In genomic region chr19:13102666-13103584, GRCh38 we compare ENCODE assay signal across 7 cellular contexts. TPM values are rescaled to one million over a fixed set of nuclear protein-coding genes. Genes with fewer than 3 reads are reported as not detected.
DNase-seq lines count a peak whose midpoint lies in the region; FAIRE-seq and TF ChIP-seq lines count a peak whose summit lies in the region.

Gene LYL1, minus strand, starts transcription at chr19:13102858. Its CDS starts 1,687 bp downstream, at chr19:13101171.

- H3K36me3 ChIP-seq in mesenchymal stem cell (ENCODE audit: control insufficient read depth in 1 of 2, insufficient read depth in 2 of 2, low read depth in 1 of 2, low read length in 2 of 2), result peaks cover 7 to 35% of the 10 kb centered on the region in 2 experiments
- peaks cover 0 to 27% (median 0%) of the 10 kb centered on the region in 3 donors for H3K36me3 ChIP-seq in tibial nerve

- H3K4ac ChIP-seq in mesenchymal stem cell (ENCODE audit: low read depth in 1 of 2, low read length in 2 of 2), result peak within 1 kb of the TSS in 1 of 2 experiments; percentile 68

- no peak within 1 kb of the TSS for H2BK5ac ChIP-seq in mesenchymal stem cell (ENCODE audit: low read depth, low read length, poor library complexity, severe bottlenecking)

- H3K4me3 Mint-ChIP-seq in HFFc6, result peak within 1 kb of the TSS; percentile 81

- peak within 1 kb of the TSS in 1 of 2 experiments; percentile 34 for H3K23ac ChIP-seq in mesenchymal stem cell (ENCODE audit: low read length in 2 of 2)

- TF ChIP-seq EP300 in tibial nerve (IDR thresholded peaks at IDR 0.05), result peak; percentile 51 to 83

- no peaks in the 10 kb centered on the region for H3K27me3 ChIP-seq in dorsolateral prefrontal cortex
- H3K27me3 ChIP-seq in mesenchymal stem cell (ENCODE audit: control insufficient read depth in 1 of 2, insufficient read depth in 1 of 2, low read length in 2 of 2), result peaks cover 0 to 20% of the 10 kb centered on the region in 2 experiments
- no peaks in the 10 kb centered on the region for H3K27me3 ChIP-seq in tibial nerve

- H2AFZ ChIP-seq in mesenchymal stem cell (ENCODE audit: low read depth, low read length), result peak within 1 kb of the TSS; percentile 79

- H3K27ac Mint-ChIP-seq in HFFc6, result peak within 1 kb of the TSS; percentile 55

- peak; percentile 90 for FAIRE-seq in GM12892 (lab: Jason Lieb, UNC)

- H3K36me3 Mint-ChIP-seq in HFFc6 (ENCODE audit: low read depth), result peaks cover 13% of the 10 kb centered on the region; the same call in 1 of the 2 replicates

- no peaks in the 10 kb centered on the region for H3K9me3 Mint-ChIP-seq in HFFc6

- H3K18ac ChIP-seq in mesenchymal stem cell (ENCODE audit: low read depth in 1 of 2, low read length in 2 of 2), result peak within 1 kb of the TSS; percentile 81 to 95

- TF ChIP-seq POLR2A in GM12892 (IDR thresholded peaks at IDR 0.05; ENCODE audit: low read depth, low read length) (peak; percentile 46; the same call in 1 of the 2 replicates), tibial nerve (IDR thresholded peaks at IDR 0.05) (peak in 1 of 2 donors; percentile 33)

- H3K9me3 ChIP-seq in mesenchymal stem cell (ENCODE audit: control insufficient read depth, low read length) (no peaks in the 10 kb centered on the region), tibial nerve (no peaks in the 10 kb centered on the region)

- H3K4me1 ChIP-seq in mesenchymal stem cell (ENCODE audit: control insufficient read depth, insufficient read depth, low read depth, low read length) (peaks cover 21% of the 10 kb centered on the region), tibial nerve (peaks cover 0 to 62% (median 30%) of the 10 kb centered on the region in 4 donors)

- H3K9ac ChIP-seq in mesenchymal stem cell (ENCODE audit: low read length), result peak within 1 kb of the TSS; percentile 70

- H3K4me3 ChIP-seq in dorsolateral prefrontal cortex (peak within 1 kb of the TSS; percentile 1 to 63 (median 44)), mesenchymal stem cell (ENCODE audit: insufficient read depth in 1 of 2, low read depth in 1 of 2, low read length in 2 of 2) (peak within 1 kb of the TSS; percentile 49 to 57), tibial nerve (peak within 1 kb of the TSS; percentile 27 to 61 (median 54))

- H4K8ac ChIP-seq in mesenchymal stem cell (ENCODE audit: low read length), result peak within 1 kb of the TSS; percentile 78

- peak within 1 kb of the TSS in 1 of 2 experiments; percentile 54 for H2BK12ac ChIP-seq in mesenchymal stem cell (ENCODE audit: low read length in 2 of 2)

- H3K27me3 Mint-ChIP-seq in HFFc6 (ENCODE audit: insufficient read depth), result peaks cover 12% of the 10 kb centered on the region

- peak within 1 kb of the TSS in 55 of 59 donors; percentile 29 to 99 (median 76) for H3K27ac ChIP-seq in dorsolateral prefrontal cortex
- no peak within 1 kb of the TSS for H3K27ac ChIP-seq in mesenchymal stem cell (ENCODE audit: low read length, poor library complexity, severe bottlenecking)
- peak within 1 kb of the TSS; percentile 41 to 93 (median 84) for H3K27ac ChIP-seq in tibial nerve

- DNase-seq in GM12892 (ENCODE audit: insufficient read length) (peak; percentile 78), HFFc6 (peak; percentile 48), SIG-M5 treated with dmso at 0.1 percent for 504 hours (lab: John Stamatoyannopoulos, UW; ENCODE audit: unreplicated experiment) (peak; percentile 85), dorsolateral prefrontal cortex (no peak), mesenchymal stem cell (no peak), tibial nerve (ENCODE audit: low spot score in 2 of 2) (peak in 1 of 2 donors; percentile 43), NCI-H1694 (lab: John Stamatoyannopoulos, UW) (no peak)

- WGBS in mesenchymal stem cell, result 6% methylated on average over 44 of the region's 47 CpGs
- 0 to 3% methylated on average over 26 to 27 of the region's 47 CpGs for WGBS in tibial nerve, 2 donors

- H2BK120ac ChIP-seq in mesenchymal stem cell (ENCODE audit: low read depth, low read length), result peak within 1 kb of the TSS; percentile 21

- H4K91ac ChIP-seq in mesenchymal stem cell (ENCODE audit: low read length), result peak within 1 kb of the TSS; percentile 20

- peaks cover 30% of the 10 kb centered on the region for H3K4me1 Mint-ChIP-seq in HFFc6 (ENCODE audit: low read depth)

- peak within 1 kb of the TSS; percentile 90 for H3K4me2 ChIP-seq in mesenchymal stem cell (ENCODE audit: low read length, poor library complexity, severe bottlenecking)

- intact Hi-C loops in dorsolateral prefrontal cortex (cut with DNase I), result no loop called here

- peak within 1 kb of the TSS in 1 of 2 experiments; percentile 53 for H3K14ac ChIP-seq in mesenchymal stem cell (ENCODE audit: low read length in 2 of 2)

- peak within 1 kb of the TSS; percentile 26 for H2BK15ac ChIP-seq in mesenchymal stem cell (ENCODE audit: low read depth, poor library complexity, severe bottlenecking)

- H2AK5ac ChIP-seq in mesenchymal stem cell (ENCODE audit: low read length, severe bottlenecking), result peak within 1 kb of the TSS; percentile 44

- TF ChIP-seq CTCF in HFFc6 (IDR thresholded peaks at IDR 0.05), result no peak
- peak in 1 of 56 donors; percentile 29 for TF ChIP-seq CTCF in dorsolateral prefrontal cortex (IDR thresholded peaks at IDR 0.05 in 54 of 56, conservative IDR thresholded peaks at IDR 0.05 in 2 of 56; ENCODE audit: low read depth in 1 of 56, partially characterized antibody in 56 of 56)
- TF ChIP-seq CTCF in tibial nerve (IDR thresholded peaks at IDR 0.05), result no peak

- H3K79me1 ChIP-seq in mesenchymal stem cell (replicated peaks; ENCODE audit: low read length, poor library complexity, severe bottlenecking), result peaks cover 4% of the 10 kb centered on the region

RNA-seq across cellular contexts. Expression of gene LYL1, which starts in this region (rescaled TPM):
- 1.2 TPM for polyA plus RNA-seq in GM12892 (2012; ENCODE audit: missing spikeins)
- total RNA-seq in HFFc6 (2021; fragmentation: NEBNext Ultra II Directional; extraction: Animal tissue kit (Norgen Biotek cat#: 25700)), result 1 to 10 TPM; 1.5 to 5.1 (median 4.2) TPM
- total RNA-seq in dorsolateral prefrontal cortex (10 to 100 TPM in 2 of 120 experiments, 1 to 10 TPM in 118; 1.0 to 11.8 (median 4.5) TPM), tibial nerve (10 to 100 TPM; 21.1 to 43.5 (median 25.8) TPM)
- polyA plus RNA-seq in mesenchymal stem cell (2013, experiment 1 of 2), result 0.68 TPM
- 0.79 TPM for polyA plus RNA-seq in mesenchymal stem cell (2013, experiment 2 of 2)

Comparison
In these comparisons a context has a peak if more than half of its experiments do, and no peak if none do; other contexts are left out.
1. DNase-seq: peak in GM12892 (single experiment), HFFc6 (single experiment) and SIG-M5 treated with dmso at 0.1 percent for 504 hours (single experiment); none in dorsolateral prefrontal cortex (0 of 10), mesenchymal stem cell (single experiment) and NCI-H1694 (single experiment).
2. Peak in every context shown above with its lines, with median percentiles within 50 percentile points of each other: H3K4me3 ChIP-seq.